ENCODE assay signal across 8 cellular contexts in the genomic region with DNA sequence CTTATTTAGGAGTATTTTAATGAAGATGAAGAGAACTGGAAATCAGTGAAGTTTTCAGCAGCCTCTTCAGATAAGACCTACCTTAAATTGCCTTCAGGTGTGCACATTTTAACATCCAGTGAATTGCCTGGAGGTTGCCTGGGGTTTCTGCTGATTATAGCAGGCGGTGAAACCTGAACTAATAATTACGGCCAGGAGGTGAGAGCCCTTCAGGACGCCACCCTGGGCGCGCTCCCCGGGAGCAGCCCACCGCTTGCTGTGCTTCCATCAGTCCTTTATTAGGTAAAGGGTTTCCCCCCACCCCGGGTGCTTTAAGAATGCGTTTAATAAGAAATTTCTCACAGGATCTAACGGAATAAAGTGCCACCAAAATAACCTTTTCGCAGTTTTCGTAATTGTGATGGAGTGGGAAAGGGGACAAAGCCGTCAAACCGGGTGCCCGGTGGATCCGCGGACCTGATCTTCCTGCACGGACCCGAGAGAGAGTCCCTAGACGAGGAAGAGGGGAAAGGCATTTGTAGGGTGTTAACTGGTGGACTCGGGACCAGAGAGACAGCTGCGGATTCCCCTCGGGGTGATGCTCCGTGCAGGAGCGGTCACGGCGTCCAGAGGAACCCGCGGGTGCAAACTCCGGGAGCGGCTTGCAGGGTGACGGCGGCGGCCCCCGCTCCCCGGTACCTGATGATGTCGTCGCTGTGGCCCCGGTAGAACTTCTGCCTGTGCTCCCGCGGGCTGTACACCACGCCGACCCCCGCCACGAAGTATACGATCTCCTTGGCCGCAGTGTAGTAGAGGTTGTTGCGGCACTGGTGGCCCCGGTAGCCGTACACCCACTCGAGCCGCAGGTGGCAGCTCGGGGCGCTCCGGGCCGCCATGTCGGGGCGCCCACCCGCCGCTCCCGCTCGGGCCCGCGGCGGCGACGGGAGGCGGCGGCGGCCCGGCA. TPM values are rescaled to one million over a fixed set of nuclear protein-coding genes. Genes with fewer than 3 reads are reported as not detected.
DNase-seq lines count a peak whose midpoint lies in the region; ATAC-seq and TF ChIP-seq lines count a peak whose summit lies in the region.

No MANE protein-coding gene starts in this region.

- H3K36me3 ChIP-seq in HUES6 (ENCODE audit: control insufficient read depth, insufficient read depth, low read length) (no peaks in the 10 kb centered on the region), transverse colon (no peaks in the 10 kb centered on the region)
- H3K36me3 ChIP-seq in naive thymus-derived CD4-positive, alpha-beta T cell (ENCODE audit: control insufficient read depth in 2 of 3, insufficient read depth in 3 of 3, low read length in 3 of 3) = no peaks in the 10 kb centered on the region

- H3K4me1 Mint-ChIP-seq in activated B cell treated with CpG ODN at 0.5 μM for 24 hours = peaks cover 26% of the 10 kb centered on the region
- H3K4me1 Mint-ChIP-seq in naive thymus-derived CD4-positive, alpha-beta T cell = peaks cover 8 to 29% (median 19%) of the 10 kb centered on the region in 7 donors

- TF ChIP-seq CTCF in activated B cell treated with CpG ODN at 0.5 μM for 24 hours (IDR thresholded peaks at IDR 0.05) (no peak), epithelial cell of proximal tubule (conservative IDR thresholded peaks at IDR 0.05; ENCODE audit: low read depth, low read length) (no peak), transverse colon (IDR thresholded peaks at IDR 0.05) (no peak)

- H3K36me3 Mint-ChIP-seq in activated B cell treated with CpG ODN at 0.5 μM for 24 hours (ENCODE audit: low read depth) = peaks cover 2% of the 10 kb centered on the region
- H3K36me3 Mint-ChIP-seq in naive thymus-derived CD4-positive, alpha-beta T cell = peaks cover 0 to 2% (median 2%) of the 10 kb centered on the region in 5 donors

- H3K9me3 ChIP-seq in HUES6 (ENCODE audit: control insufficient read depth, insufficient read depth, low read depth, low read length) = no peaks in the 10 kb centered on the region
- no peaks in the 10 kb centered on the region for H3K9me3 ChIP-seq in naive thymus-derived CD4-positive, alpha-beta T cell (ENCODE audit: control insufficient read depth in 2 of 3, low read length in 3 of 3)
- H3K9me3 ChIP-seq in transverse colon = no peaks in the 10 kb centered on the region

- H3K27ac Mint-ChIP-seq in activated B cell treated with CpG ODN at 0.5 μM for 24 hours = peak overlapping the region; percentile 71
- peak overlapping the region; percentile 42 to 94 (median 77) for H3K27ac Mint-ChIP-seq in naive thymus-derived CD4-positive, alpha-beta T cell

- intact Hi-C loops in activated B cell treated with CpG ODN at 0.5 μM for 24 hours (cut with micrococcal nuclease) (loop anchor here (1.0 to 10.0 kb wide), 11 partner anchors 32 to 1607 kb away; a partner anchor contains a TSS), transverse colon (cut with DNase I; ENCODE audit: low total_unique reads) (no loop called here)
- intact Hi-C loops in naive thymus-derived CD4-positive, alpha-beta T cell (cut with micrococcal nuclease) = loop anchor here (1.0 to 10.0 kb wide), 11 partner anchors 32 to 1590 kb away; a partner anchor contains a TSS

- DNase-seq in DMS153 treated with DMSO at 0.1 percent for 48 hours (lab: John Stamatoyannopoulos, UW; ENCODE audit: unreplicated experiment) (peak; percentile 17), DMS153 (lab: John Stamatoyannopoulos, UW) (no peak), activated B cell treated with CpG ODN at 0.5 μM for 24 hours (no peak), epithelial cell of proximal tubule (ENCODE audit: low read depth) (no peak), transverse colon (peak; percentile 25)
- peak in 4 of 9 donors; percentile 1 to 21 (median 3) for DNase-seq in naive thymus-derived CD4-positive, alpha-beta T cell

- peak overlapping the region; percentile 61 for H3K9ac ChIP-seq in HUES6 (ENCODE audit: low read length)

- H3K27me3 Mint-ChIP-seq in activated B cell treated with CpG ODN at 0.5 μM for 24 hours = no peaks in the 10 kb centered on the region
- peaks cover 0 to 36% (median 3%) of the 10 kb centered on the region in 5 donors for H3K27me3 Mint-ChIP-seq in naive thymus-derived CD4-positive, alpha-beta T cell

- H3K27me3 ChIP-seq in HUES6 (ENCODE audit: control insufficient read depth, insufficient read depth, low read length) = peaks cover 61% of the 10 kb centered on the region
- no peaks in the 10 kb centered on the region for H3K27me3 ChIP-seq in naive thymus-derived CD4-positive, alpha-beta T cell (ENCODE audit: control insufficient read depth in 2 of 2, insufficient read depth in 2 of 2, low read length in 2 of 2)
- H3K27me3 ChIP-seq in transverse colon = peaks cover 9% of the 10 kb centered on the region

- ATAC-seq in activated B cell treated with CpG ODN at 0.5 μM for 24 hours (ENCODE audit: low read depth) = no peak
- ATAC-seq in naive thymus-derived CD4-positive, alpha-beta T cell = no peak
- no peak for ATAC-seq in GM18907 (IDR thresholded peaks at IDR 0.05; ENCODE audit: unreplicated experiment)

- in situ Hi-C loops in transverse colon (cut with MboI; ENCODE audit: low pct_ligation_motif_present in 1 of 4, low pct_unique_long_range_greater_than_20kb in 1 of 4, low sequenced_read_pairs in 3 of 4) = no loop called here

- no peak for TF ChIP-seq EP300 in transverse colon (IDR thresholded peaks at IDR 0.05; ENCODE audit: low read depth)

- H3K27ac ChIP-seq in HUES6 (ENCODE audit: low read depth, low read length) (no peak overlapping the region), transverse colon (peak overlapping the region; percentile 74 to 87 (median 84))
- peak overlapping the region; percentile 78 for H3K27ac ChIP-seq in naive thymus-derived CD4-positive, alpha-beta T cell (ENCODE audit: low read depth, low read length)

- H3K4me3 Mint-ChIP-seq in activated B cell treated with CpG ODN at 0.5 μM for 24 hours = peak overlapping the region; percentile 89
- peak overlapping the region; percentile 83 to 93 (median 91) for H3K4me3 Mint-ChIP-seq in naive thymus-derived CD4-positive, alpha-beta T cell

- H3K4me1 ChIP-seq in HUES6 (ENCODE audit: control insufficient read depth, insufficient read depth, low read length) (no peaks in the 10 kb centered on the region), transverse colon (peaks cover 6 to 16% (median 14%) of the 10 kb centered on the region in 4 donors)
- peaks cover 7 to 10% of the 10 kb centered on the region in 2 donors for H3K4me1 ChIP-seq in naive thymus-derived CD4-positive, alpha-beta T cell (ENCODE audit: control insufficient read depth in 2 of 2, insufficient read depth in 2 of 2, low read length in 2 of 2)

- WGBS in transverse colon (ENCODE audit: low coverage in 1 of 2), 2 donors = 0 to 1% methylated on average over 17 to 53 of the region's 71 CpGs

- no peaks in the 10 kb centered on the region for H3K9me3 Mint-ChIP-seq in activated B cell treated with CpG ODN at 0.5 μM for 24 hours
- no peaks in the 10 kb centered on the region for H3K9me3 Mint-ChIP-seq in naive thymus-derived CD4-positive, alpha-beta T cell

- H3K4me3 ChIP-seq in HUES6 (ENCODE audit: low read depth, low read length) (peak overlapping the region; percentile 72), epithelial cell of proximal tubule (ENCODE audit: low read depth, low read length) (peak overlapping the region; percentile 66), transverse colon (peak overlapping the region; percentile 57 to 72 (median 64))
- H3K4me3 ChIP-seq in naive thymus-derived CD4-positive, alpha-beta T cell (ENCODE audit: low read length) = peak overlapping the region; percentile 87

- POLR2A ChIA-PET in activated B cell treated with CpG ODN at 0.5 μM for 24 hours (lab: Charles Lee) = interaction anchor here (1.5 kb wide), 2 partner anchors 33 to 1164 kb away, joined by 4 to 8 read pairs; a partner anchor contains a TSS
- POLR2A ChIA-PET in naive thymus-derived CD4-positive, alpha-beta T cell (lab: Charles Lee) = interaction anchor here (1.0 to 2.7 kb wide), 3 partner anchors 29 to 1164 kb away, joined by 3 to 30 read pairs (median 3); a partner anchor contains a TSS

- CTCF ChIA-PET in activated B cell treated with CpG ODN at 0.5 μM for 24 hours (lab: Charles Lee) = interaction anchor here (1.0 to 1.7 kb wide), 4 partner anchors 24 to 299 kb away, joined by 3 to 5 read pairs (median 4); a partner anchor contains a TSS
- CTCF ChIA-PET in naive thymus-derived CD4-positive, alpha-beta T cell (lab: Charles Lee) = interaction anchor here (0.8 to 1.7 kb wide), 3 partner anchors 8 to 797 kb away, joined by 4 read pairs; a partner anchor contains a TSS

- no peak for TF ChIP-seq POLR2A in transverse colon (IDR thresholded peaks at IDR 0.05)

RNA-seq across cellular contexts. Expression of a gene that starts 0.9 kb away (rescaled TPM):
- total RNA-seq in activated B cell treated with CpG ODN at 0.5 μM for 24 hours (3.8 and 5.0 TPM in 2 replicates), epithelial cell of proximal tubule (0.40 and 0.87 TPM in 2 replicates), transverse colon (1 to 10 TPM in 3 of 4 donors, under 1 TPM in 1; 0.20 to 4.9 (median 1.7) TPM)
- total RNA-seq in naive thymus-derived CD4-positive, alpha-beta T cell = 1 to 10 TPM; 1.3 to 6.4 (median 5.4) TPM
- 1 to 10 TPM in 1 of 2 donors, under 1 TPM in 1; 0.40 to 1.8 TPM for polyA plus RNA-seq in naive thymus-derived CD4-positive, alpha-beta T cell

RNA-seq across cellular contexts. Expression of a gene that starts 32.6 kb away (rescaled TPM):
- total RNA-seq in activated B cell treated with CpG ODN at 0.5 μM for 24 hours (4.8 and 6.0 TPM in 2 replicates), epithelial cell of proximal tubule (10.2 and 10.8 TPM in 2 replicates), transverse colon (10 to 100 TPM; 14.7 to 60.2 (median 17.0) TPM)
- 1 to 10 TPM; 1.8 to 3.4 (median 2.1) TPM for total RNA-seq in naive thymus-derived CD4-positive, alpha-beta T cell
- polyA plus RNA-seq in naive thymus-derived CD4-positive, alpha-beta T cell = 1 to 10 TPM; 1.3 to 2.2 TPM

Comparison
In these comparisons a context has a peak if more than half of its experiments do, and no peak if none do; other contexts are left out.
1. DNase-seq: peak in DMS153 treated with DMSO at 0.1 percent for 48 hours (single experiment) and transverse colon (single experiment); none in DMS153 (single experiment), activated B cell treated with CpG ODN at 0.5 μM for 24 hours (single experiment) and epithelial cell of proximal tubule (single experiment).
2. Peak in every context shown above with its lines, with median percentiles within 50 percentile points of each other: H3K4me3 ChIP-seq.